Comparison of ENCODE assay signal across 8 cellular contexts in genomic region chr4:48343035-48343434, GRCh38. TPM values are rescaled to one million over a fixed set of nuclear protein-coding genes. Genes with fewer than 3 reads are reported as not detected.
DNase-seq lines count a peak whose midpoint lies in the region; ATAC-seq and TF ChIP-seq lines count a peak whose summit lies in the region.

No MANE protein-coding gene starts in this region.

- H3K27me3 ChIP-seq in RWPE2 (ENCODE audit: insufficient read depth, poor library complexity, severe bottlenecking), result no peaks in the 10 kb centered on the region
- no peaks in the 10 kb centered on the region for H3K27me3 ChIP-seq in esophagus muscularis mucosa

- H3K9me3 ChIP-seq in RWPE2 (ENCODE audit: severe bottlenecking), result no peaks in the 10 kb centered on the region
- no peaks in the 10 kb centered on the region for H3K9me3 ChIP-seq in esophagus muscularis mucosa

- whole genome bisulfite sequencing in esophagus muscularis mucosa, result 22% methylated on average over 3 of the region's 3 CpGs

- DNase-seq in GM12865 (ENCODE audit: low read depth) (peak; percentile 24), RWPE2 (ENCODE audit: low spot score) (no peak), esophagus muscularis mucosa (ENCODE audit: extremely low spot score) (no peak), retinal pigment epithelial cell (ENCODE audit: low read depth) (no peak), NCI-H524 treated with DMSO at 0.1 percent for 48 hours (lab: John Stamatoyannopoulos, UW) (no peak), HEK293T (ENCODE audit: extremely low spot score) (no peak), mucosa of gallbladder (ENCODE audit: low spot score) (no peak)

- ATAC-seq in RWPE2 (ENCODE audit: low read depth) (no peak), GM19328 (IDR thresholded peaks at IDR 0.05; ENCODE audit: unreplicated experiment) (no peak)

- no peak for TF ChIP-seq EP300 in esophagus muscularis mucosa (IDR thresholded peaks at IDR 0.05)

- H3K4me3 ChIP-seq in GM12865 (ENCODE audit: low read depth, low read length) (peak overlapping the region; percentile 93), RWPE2 (ENCODE audit: severe bottlenecking) (peak overlapping the region; percentile 97), esophagus muscularis mucosa (peak overlapping the region; percentile 76 to 94 (median 87)), retinal pigment epithelial cell (ENCODE audit: low read length) (peak overlapping the region; percentile 72)

- H3K36me3 ChIP-seq in RWPE2 (ENCODE audit: low read depth) (no peaks in the 10 kb centered on the region), esophagus muscularis mucosa (no peaks in the 10 kb centered on the region)

- CTCF ChIA-PET in HEK293T (lab: Yijun Ruan, JAX), result interaction anchor here (1.4 kb wide), 1 partner anchor 26 kb away, joined by 4 read pairs; no protein-coding TSS in a partner anchor

- TF ChIP-seq POLR2A in esophagus muscularis mucosa (IDR thresholded peaks at IDR 0.05; ENCODE audit: low read depth), result no peak

- peak overlapping the region; percentile 86 for H3K27ac ChIP-seq in RWPE2 (ENCODE audit: poor library complexity, severe bottlenecking)
- peak overlapping the region; percentile 29 to 99 (median 96) for H3K27ac ChIP-seq in esophagus muscularis mucosa (replicated peaks in 1 of 4)

- intact Hi-C loops in esophagus muscularis mucosa (cut with DNase I), result loop anchor here (5.0 to 10.0 kb wide), 3 partner anchors 76 to 492 kb away; partner anchors contain the start of genes OCIAD1 and TEC

- POLR2A ChIA-PET in HEK293T (lab: Yijun Ruan, JAX), result interaction anchor here (2.0 kb wide), 1 partner anchor 10 kb away, joined by 6 read pairs; no protein-coding TSS in a partner anchor

- TF ChIP-seq CTCF in GM12865 (IDR thresholded peaks at IDR 0.05; ENCODE audit: insufficient read depth, low read depth, low read length, missing control alignments), result no peak
- TF ChIP-seq CTCF in RWPE2 (IDR thresholded peaks at IDR 0.05; ENCODE audit: poor library complexity, severe bottlenecking), result no peak
- no peak for TF ChIP-seq CTCF in esophagus muscularis mucosa (IDR thresholded peaks at IDR 0.05)
- TF ChIP-seq CTCF in retinal pigment epithelial cell (conservative IDR thresholded peaks at IDR 0.05; ENCODE audit: low read depth, low read length), result no peak

- H3K4me1 ChIP-seq in RWPE2 (ENCODE audit: insufficient read depth, poor library complexity, severe bottlenecking) (peaks cover 49% of the 10 kb centered on the region), esophagus muscularis mucosa (peaks cover 39 to 70% (median 57%) of the 10 kb centered on the region in 4 donors)

TF ChIP-seq in HEK293T, 16 proteins besides CTCF, POLR2A, EP300 and RAD21:
- TF ChIP-seq HDGF (IDR thresholded peaks at IDR 0.05; ENCODE audit: borderline replicate concordance) (no peak), SP1 (IDR thresholded peaks at IDR 0.05) (no peak), FOXK2 (IDR thresholded peaks at IDR 0.05) (no peak), FOXA1 (IDR thresholded peaks at IDR 0.05) (no peak), ELF4 (IDR thresholded peaks at IDR 0.05) (no peak), NFRKB (IDR thresholded peaks at IDR 0.05) (no peak), LEF1 (IDR thresholded peaks at IDR 0.05; ENCODE audit: borderline replicate concordance) (no peak), BHLHE40 (IDR thresholded peaks at IDR 0.05; ENCODE audit: borderline replicate concordance) (no peak), TARDBP (IDR thresholded peaks at IDR 0.05) (no peak)
- TF ChIP-seq, protein P1, sequence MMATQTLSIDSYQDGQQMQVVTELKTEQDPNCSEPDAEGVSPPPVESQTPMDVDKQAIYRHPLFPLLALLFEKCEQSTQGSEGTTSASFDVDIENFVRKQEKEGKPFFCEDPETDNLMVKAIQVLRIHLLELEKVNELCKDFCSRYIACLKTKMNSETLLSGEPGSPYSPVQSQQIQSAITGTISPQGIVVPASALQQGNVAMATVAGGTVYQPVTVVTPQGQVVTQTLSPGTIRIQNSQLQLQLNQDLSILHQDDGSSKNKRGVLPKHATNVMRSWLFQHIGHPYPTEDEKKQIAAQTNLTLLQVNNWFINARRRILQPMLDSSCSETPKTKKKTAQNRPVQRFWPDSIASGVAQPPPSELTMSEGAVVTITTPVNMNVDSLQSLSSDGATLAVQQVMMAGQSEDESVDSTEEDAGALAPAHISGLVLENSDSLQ (IDR thresholded peaks at IDR 0.05), result no peak

RNA-seq across cellular contexts. Expression of gene SLAIN2, which starts 1.7 kb away (rescaled TPM):
- total RNA-seq in esophagus muscularis mucosa (100 to 1,000 TPM in 2 of 4 donors, 10 to 100 TPM in 2; 82.5 to 165 (median 111) TPM), mucosa of gallbladder (91.4 TPM)
